ENCODE assay signal across 8 cellular contexts in genomic region chr1:1777950-1778826, GRCh38. TPM values are rescaled to one million over a fixed set of nuclear protein-coding genes. Genes with fewer than 3 reads are reported as not detected.
DNase-seq lines count a peak whose midpoint lies in the region; ATAC-seq and TF ChIP-seq lines count a peak whose summit lies in the region.

Gene NADK (minus strand): TSS chr1:1778470. CDS start chr1:1765406, 13,064 bp downstream.

- POLR2A ChIA-PET in PC-3 (lab: Charles Lee; ENCODE audit: unreplicated experiment): interaction anchor here (0.7 kb wide), 1 partner anchor 81 kb away, joined by 3 read pairs; no protein-coding TSS in a partner anchor

- peak; percentile 90 for DNase-seq in PC-3
- peak; percentile 81 for DNase-seq in activated T-helper 1 cell treated with anti-CD3 and anti-CD28 coated beads, Interleukin-12 subunit alpha, Interleukin-12 subunit beta, Interleukin-2, Interleukin-4 antibody, amounts not matched to agents 30 ng/mL and 10 ng/mL and 1 ng/mL, durations not matched to agents 14 hours and 24 hours and 36 hours (ENCODE audit: low spot score)
- peak; percentile 32 to 39 for DNase-seq in fibroblast of lung (ENCODE audit: low read depth in 2 of 2)
- DNase-seq in natural killer cell treated with Interleukin-12 subunit alpha and Interleukin-12 subunit beta and Interleukin-15 and Interleukin-18, amount 100 ng/mL, for 72 hours (ENCODE audit: low spot score): peak; percentile 85
- peak; percentile 39 to 79 (median 71) for DNase-seq in stimulated activated naive CD4-positive, alpha-beta T cell (lab: John Stamatoyannopoulos, UW)

- peak within 1 kb of the TSS; percentile 90 for H3K4me3 Mint-ChIP-seq in activated T-helper 1 cell treated with anti-CD3 and anti-CD28 coated beads, Interleukin-12 subunit alpha, Interleukin-12 subunit beta, Interleukin-2, Interleukin-4 antibody, amounts not matched to agents 30 ng/mL and 10 ng/mL and 1 ng/mL, durations not matched to agents 14 hours and 24 hours and 36 hours
- H3K4me3 Mint-ChIP-seq in natural killer cell treated with Interleukin-12 subunit alpha and Interleukin-12 subunit beta and Interleukin-15 and Interleukin-18, amount 100 ng/mL, for 72 hours: peak within 1 kb of the TSS; percentile 88

- peak within 1 kb of the TSS; percentile 86 to 99 (median 95) for H3K4me2 ChIP-seq in BLaER1 treated with 17β-estradiol and CSF1 and Interleukin-3, amounts not matched to agents 10 nM and 100 nM
- H3K4me2 ChIP-seq in PC-3 (ENCODE audit: low read length) (peak within 1 kb of the TSS; percentile 99), fibroblast of lung (ENCODE audit: extremely low read depth, insufficient read depth, low read length) (peak within 1 kb of the TSS; percentile 95)

- CTCF ChIA-PET in PC-3 (lab: Charles Lee): interaction anchor here (0.6 to 1.0 kb wide), 3 partner anchors 81 to 131 kb away, joined by 3 to 8 read pairs (median 4); no protein-coding TSS in a partner anchor

- peaks cover 25 to 59% (median 41%) of the 10 kb centered on the region in 11 experiments; a peak in 21 of 22 replicates for H4K20me1 ChIP-seq in BLaER1 treated with 17β-estradiol and CSF1 and Interleukin-3, amounts not matched to agents 10 nM and 100 nM
- H4K20me1 ChIP-seq in PC-3 (ENCODE audit: low read length): peaks cover 22% of the 10 kb centered on the region
- H4K20me1 ChIP-seq in fibroblast of lung (ENCODE audit: control insufficient read depth, extremely low read depth, insufficient read depth, low read length): no peaks in the 10 kb centered on the region

- no peaks in the 10 kb centered on the region for H3K27me3 ChIP-seq in BLaER1 treated with 17β-estradiol and CSF1 and Interleukin-3, amounts not matched to agents 10 nM and 100 nM
- H3K27me3 ChIP-seq in PC-3 (ENCODE audit: low read length) (no peaks in the 10 kb centered on the region), fibroblast of lung (ENCODE audit: control insufficient read depth, insufficient read depth, low read length) (no peaks in the 10 kb centered on the region)

- peak within 1 kb of the TSS; percentile 79 to 98 (median 96) for H3K4me3 ChIP-seq in BLaER1 treated with 17β-estradiol and CSF1 and Interleukin-3, amounts not matched to agents 10 nM and 100 nM
- H3K4me3 ChIP-seq in PC-3 (ENCODE audit: low read length): peak within 1 kb of the TSS; percentile 97
- H3K4me3 ChIP-seq in fibroblast of lung (replicated peaks in 1 of 4; ENCODE audit: control extremely low read depth in 1 of 4, insufficient read depth in 1 of 4, low read depth in 3 of 4, low read length in 4 of 4): peak within 1 kb of the TSS; percentile 75 to 89 (median 77)

- H3K27me3 Mint-ChIP-seq in activated T-helper 1 cell treated with anti-CD3 and anti-CD28 coated beads, Interleukin-12 subunit alpha, Interleukin-12 subunit beta, Interleukin-2, Interleukin-4 antibody, amounts not matched to agents 30 ng/mL and 10 ng/mL and 1 ng/mL, durations not matched to agents 14 hours and 24 hours and 36 hours (ENCODE audit: insufficient read depth): no peaks in the 10 kb centered on the region
- no peaks in the 10 kb centered on the region for H3K27me3 Mint-ChIP-seq in natural killer cell treated with Interleukin-12 subunit alpha and Interleukin-12 subunit beta and Interleukin-15 and Interleukin-18, amount 100 ng/mL, for 72 hours

- H3K36me3 Mint-ChIP-seq in activated T-helper 1 cell treated with anti-CD3 and anti-CD28 coated beads, Interleukin-12 subunit alpha, Interleukin-12 subunit beta, Interleukin-2, Interleukin-4 antibody, amounts not matched to agents 30 ng/mL and 10 ng/mL and 1 ng/mL, durations not matched to agents 14 hours and 24 hours and 36 hours (ENCODE audit: low read depth): peaks cover 12% of the 10 kb centered on the region
- no peaks in the 10 kb centered on the region for H3K36me3 Mint-ChIP-seq in natural killer cell treated with Interleukin-12 subunit alpha and Interleukin-12 subunit beta and Interleukin-15 and Interleukin-18, amount 100 ng/mL, for 72 hours

- intact Hi-C loops in PC-3 (cut with micrococcal nuclease): loop anchor here (2.0 kb wide), 1 partner anchor 15 kb away; no protein-coding TSS in a partner anchor
- intact Hi-C loops in activated T-helper 1 cell treated with anti-CD3 and anti-CD28 coated beads, Interleukin-12 subunit alpha, Interleukin-12 subunit beta, Interleukin-2, Interleukin-4 antibody, amounts not matched to agents 30 ng/mL and 10 ng/mL and 1 ng/mL, durations not matched to agents 14 hours and 24 hours and 36 hours (cut with micrococcal nuclease): loop anchor here (2.0 to 5.0 kb wide), 2 partner anchors 44 to 53 kb away; partner anchors contain the start of gene CDK11A

- BruUV-seq in PC-3 (replicated peaks; lab: Mats Ljungman, UMichigan): no TSS peak

- H3K27ac Mint-ChIP-seq in activated T-helper 1 cell treated with anti-CD3 and anti-CD28 coated beads, Interleukin-12 subunit alpha, Interleukin-12 subunit beta, Interleukin-2, Interleukin-4 antibody, amounts not matched to agents 30 ng/mL and 10 ng/mL and 1 ng/mL, durations not matched to agents 14 hours and 24 hours and 36 hours: peak within 1 kb of the TSS; percentile 87
- peak within 1 kb of the TSS; percentile 94 to 96 for H3K27ac Mint-ChIP-seq in natural killer cell treated with Interleukin-12 subunit alpha and Interleukin-12 subunit beta and Interleukin-15 and Interleukin-18, amount 100 ng/mL, for 72 hours

- no peaks in the 10 kb centered on the region for H3K9me3 Mint-ChIP-seq in activated T-helper 1 cell treated with anti-CD3 and anti-CD28 coated beads, Interleukin-12 subunit alpha, Interleukin-12 subunit beta, Interleukin-2, Interleukin-4 antibody, amounts not matched to agents 30 ng/mL and 10 ng/mL and 1 ng/mL, durations not matched to agents 14 hours and 24 hours and 36 hours
- no peaks in the 10 kb centered on the region for H3K9me3 Mint-ChIP-seq in natural killer cell treated with Interleukin-12 subunit alpha and Interleukin-12 subunit beta and Interleukin-15 and Interleukin-18, amount 100 ng/mL, for 72 hours

- peaks cover 50% of the 10 kb centered on the region for H3K79me2 ChIP-seq in PC-3 (ENCODE audit: low read length)
- peaks cover 41% of the 10 kb centered on the region for H3K79me2 ChIP-seq in fibroblast of lung (ENCODE audit: control insufficient read depth, insufficient read depth, low read length)

- H3K9ac ChIP-seq in BLaER1 treated with 17β-estradiol and CSF1 and Interleukin-3, amounts not matched to agents 10 nM and 100 nM: peak within 1 kb of the TSS; percentile 94 to 100 (median 98)
- H3K9ac ChIP-seq in PC-3 (ENCODE audit: low read length) (peak within 1 kb of the TSS; percentile 98), fibroblast of lung (ENCODE audit: insufficient read depth, low read length) (peak within 1 kb of the TSS; percentile 82)

- H3K9me3 ChIP-seq in BLaER1 treated with 17β-estradiol and CSF1 and Interleukin-3, amounts not matched to agents 10 nM and 100 nM (replicated peaks in 1 of 11): peaks cover 0 to 3% (median 0%) of the 10 kb centered on the region in 11 experiments; a peak in 4 of 22 replicates
- H3K9me3 ChIP-seq in PC-3 (ENCODE audit: low read length) (no peaks in the 10 kb centered on the region), fibroblast of lung (ENCODE audit: control insufficient read depth, insufficient read depth, low read depth, low read length) (no peaks in the 10 kb centered on the region)

- H3F3A ChIP-seq in PC-3 (ENCODE audit: low read length, unreplicated experiment): peaks cover under 1% of the 10 kb centered on the region

- H3K9me2 ChIP-seq in PC-3 (replicated peaks; ENCODE audit: low read length): no peaks in the 10 kb centered on the region

- no peak for TF ChIP-seq CTCF in PC-3 (conservative IDR thresholded peaks at IDR 0.05; ENCODE audit: low read depth, low read length)
- TF ChIP-seq CTCF in fibroblast of lung (conservative IDR thresholded peaks at IDR 0.05 in 1 of 2, IDR thresholded peaks at IDR 0.05 in 1 of 2; ENCODE audit: low read depth in 1 of 2, low read length in 2 of 2): no peak

- peaks cover 16 to 21% (median 17%) of the 10 kb centered on the region in 11 experiments for H3K36me3 ChIP-seq in BLaER1 treated with 17β-estradiol and CSF1 and Interleukin-3, amounts not matched to agents 10 nM and 100 nM
- H3K36me3 ChIP-seq in PC-3 (ENCODE audit: low read depth, low read length): peaks cover 5% of the 10 kb centered on the region
- H3K36me3 ChIP-seq in fibroblast of lung (ENCODE audit: control insufficient read depth, insufficient read depth, low read length): no peaks in the 10 kb centered on the region

- H2AFZ ChIP-seq in PC-3 (ENCODE audit: low read length): peak within 1 kb of the TSS; percentile 72
- peak within 1 kb of the TSS; percentile 64 for H2AFZ ChIP-seq in fibroblast of lung (ENCODE audit: low read length)

- H3K27ac ChIP-seq in BLaER1 treated with 17β-estradiol and CSF1 and Interleukin-3, amounts not matched to agents 10 nM and 100 nM: peak within 1 kb of the TSS; percentile 95 to 100 (median 99)
- peak within 1 kb of the TSS; percentile 78 for H3K27ac ChIP-seq in PC-3 (ENCODE audit: low read length)
- H3K27ac ChIP-seq in fibroblast of lung (ENCODE audit: insufficient read depth, low read length): peak within 1 kb of the TSS; percentile 75

- H3K4me1 ChIP-seq in BLaER1 treated with 17β-estradiol and CSF1 and Interleukin-3, amounts not matched to agents 10 nM and 100 nM: peaks cover 65 to 79% (median 74%) of the 10 kb centered on the region in 10 experiments
- peaks cover 45% of the 10 kb centered on the region for H3K4me1 ChIP-seq in PC-3 (ENCODE audit: insufficient read depth, low read length)
- peaks cover 19% of the 10 kb centered on the region for H3K4me1 ChIP-seq in fibroblast of lung (ENCODE audit: control insufficient read depth, extremely low read depth, insufficient read depth, low read length)

- ATAC-seq in GM19025 (IDR thresholded peaks at IDR 0.05; ENCODE audit: low read depth, unreplicated experiment): peak; percentile 36
- peak; percentile 21 for ATAC-seq in HG03196 (IDR thresholded peaks at IDR 0.05; ENCODE audit: unreplicated experiment)
- peak; percentile 48 for ATAC-seq in PC-3
- ATAC-seq in natural killer cell treated with Interleukin-12 subunit alpha and Interleukin-12 subunit beta and Interleukin-15 and Interleukin-18, amount 100 ng/mL, for 72 hours: peak; percentile 78 to 81

- H3K4me1 Mint-ChIP-seq in activated T-helper 1 cell treated with anti-CD3 and anti-CD28 coated beads, Interleukin-12 subunit alpha, Interleukin-12 subunit beta, Interleukin-2, Interleukin-4 antibody, amounts not matched to agents 30 ng/mL and 10 ng/mL and 1 ng/mL, durations not matched to agents 14 hours and 24 hours and 36 hours (ENCODE audit: low read depth): peaks cover 54% of the 10 kb centered on the region
- H3K4me1 Mint-ChIP-seq in natural killer cell treated with Interleukin-12 subunit alpha and Interleukin-12 subunit beta and Interleukin-15 and Interleukin-18, amount 100 ng/mL, for 72 hours (ENCODE audit: low read depth in 2 of 2): peaks cover 50 to 54% of the 10 kb centered on the region in 2 donors

RNA-seq across cellular contexts. Expression of gene NADK, which starts in this region (rescaled TPM):
- 130 and 165 TPM in 2 replicates for total RNA-seq in PC-3 (2014; rRNA removed)
- total RNA-seq in activated T-helper 1 cell treated with anti-CD3 and anti-CD28 coated beads, Interleukin-12 subunit alpha, Interleukin-12 subunit beta, Interleukin-2, Interleukin-4 antibody, amounts not matched to agents 30 ng/mL and 10 ng/mL and 1 ng/mL, durations not matched to agents 14 hours and 24 hours and 36 hours: 95.5 and 96.8 TPM in 2 replicates
- 25.7 and 35.0 TPM in 2 replicates for total RNA-seq in fibroblast of lung
- polyA plus RNA-seq in fibroblast of lung: 32.7 and 40.2 TPM in 2 replicates
- 26.4 and 37.7 TPM in 2 replicates for polyA plus RNA-seq in fibroblast of lung (2012)
- 35.5 and 71.6 TPM in 2 replicates for polyA minus RNA-seq in fibroblast of lung (ENCODE audit: low replicate concordance)
- 100 to 1,000 TPM in 1 of 2 donors, 10 to 100 TPM in 1; 89.1 to 145 TPM for total RNA-seq in natural killer cell treated with Interleukin-12 subunit alpha and Interleukin-12 subunit beta and Interleukin-15 and Interleukin-18, amount 100 ng/mL, for 72 hours

Comparison
In these comparisons a context has a peak if more than half of its experiments do, and no peak if none do; other contexts are left out.
1. Peak in every context shown above with its lines: DNase-seq, ATAC-seq, H3K4me3 ChIP-seq and H3K27ac ChIP-seq.
2. ATAC-seq: peak in every context shown above with its lines; median percentile 80 in natural killer cell treated with Interleukin-12 subunit alpha and Interleukin-12 subunit beta and Interleukin-15 and Interleukin-18, amount 100 ng/mL, for 72 hours; 48 in PC-3; 36 in GM19025; 21 in HG03196.
3. DNase-seq: peak in every context shown above with its lines; median percentile 90 in PC-3; 85 in natural killer cell treated with Interleukin-12 subunit alpha and Interleukin-12 subunit beta and Interleukin-15 and Interleukin-18, amount 100 ng/mL, for 72 hours; 81 in activated T-helper 1 cell treated with anti-CD3 and anti-CD28 coated beads, Interleukin-12 subunit alpha, Interleukin-12 subunit beta, Interleukin-2, Interleukin-4 antibody, amounts not matched to agents 30 ng/mL and 10 ng/mL and 1 ng/mL, durations not matched to agents 14 hours and 24 hours and 36 hours; 71 in stimulated activated naive CD4-positive, alpha-beta T cell; 36 in fibroblast of lung.